ENCODE assay signal across 2 cellular contexts in the genomic region with DNA sequence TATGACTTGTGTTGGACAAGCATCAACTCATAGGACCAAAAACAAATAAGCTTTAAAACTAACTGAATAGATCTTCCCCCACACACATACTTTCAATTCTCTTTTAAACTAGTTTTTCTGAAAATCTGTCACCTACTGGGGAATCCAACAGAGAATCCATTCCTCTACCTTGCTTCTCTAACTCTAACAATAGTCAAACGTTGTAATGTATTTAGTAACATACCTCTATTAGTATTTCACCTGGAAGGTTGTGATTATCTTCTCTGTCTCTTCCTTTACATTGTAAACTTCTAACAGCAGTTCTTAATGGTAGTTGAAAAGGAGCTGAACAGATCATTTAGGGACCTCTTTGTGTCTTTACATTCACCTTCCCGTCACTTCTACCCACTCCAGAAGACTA.
TF ChIP-seq lines count a peak whose summit lies in the region.

No MANE protein-coding gene starts in this region.

TF ChIP-seq in GM23338, 12 proteins besides CTCF, POLR2A, EP300 and RAD21:
- TF ChIP-seq NANOG (IDR thresholded peaks at IDR 0.05; ENCODE audit: borderline replicate concordance), result no peak
- TF ChIP-seq STAT1 (IDR thresholded peaks at IDR 0.05; ENCODE audit: unreplicated experiment), result no peak
TF ChIP-seq in GM23338: peak in this region for 0.

TF ChIP-seq in H1, 55 proteins besides CTCF, POLR2A, EP300 and RAD21:
- TF ChIP-seq POLR2AphosphoS5 (IDR thresholded peaks at IDR 0.05; ENCODE audit: low read depth, low read length) (no peak), RNF2 (IDR thresholded peaks at IDR 0.05; ENCODE audit: borderline replicate concordance, low read depth, low read length, missing control alignments, poor library complexity, severe bottlenecking) (no peak), RXRA (IDR thresholded peaks at IDR 0.05; ENCODE audit: insufficient read depth, low read depth, low read length) (no peak), SIN3A (conservative IDR thresholded peaks at IDR 0.05 in 1 of 2, IDR thresholded peaks at IDR 0.05 in 1 of 2; ENCODE audit: low read depth in 1 of 2, low read length in 2 of 2) (no peak), KDM5A (IDR thresholded peaks at IDR 0.05; ENCODE audit: low read length) (no peak), KDM1A (IDR thresholded peaks at IDR 0.05; ENCODE audit: borderline replicate concordance, low read length) (no peak), SUZ12 (IDR thresholded peaks at IDR 0.05; ENCODE audit: low read length) (no peak), GABPA (IDR thresholded peaks at IDR 0.05; ENCODE audit: borderline replicate concordance, insufficient read depth, low read length) (no peak), CREB1 (IDR thresholded peaks at IDR 0.05) (no peak), BACH1 (IDR thresholded peaks at IDR 0.05; ENCODE audit: low read length) (no peak), NANOG (IDR thresholded peaks at IDR 0.05; ENCODE audit: insufficient read depth, low read depth, low read length, poor library complexity, severe bottlenecking) (peak; percentile 7), HDAC6 (IDR thresholded peaks at IDR 0.05; ENCODE audit: low read depth, low read length) (no peak), PHF8 (conservative IDR thresholded peaks at IDR 0.05; ENCODE audit: low read depth, low read length) (no peak), SIRT6 (IDR thresholded peaks at IDR 0.05; ENCODE audit: low read length) (no peak), POU5F1 (IDR thresholded peaks at IDR 0.05; ENCODE audit: low read depth, low read length) (no peak), HDAC2 (IDR thresholded peaks at IDR 0.05; ENCODE audit: borderline replicate concordance in 1 of 2, low read depth in 2 of 2, low read length in 2 of 2) (no peak), CEBPB (IDR thresholded peaks at IDR 0.05; ENCODE audit: low read depth, low read length) (no peak), FOSL1 (IDR thresholded peaks at IDR 0.05; ENCODE audit: insufficient read depth, low read depth, low read length) (no peak), BCL11A (IDR thresholded peaks at IDR 0.05; ENCODE audit: low read depth in 2 of 2, low read length in 2 of 2) (no peak), SP1 (IDR thresholded peaks at IDR 0.05; ENCODE audit: low read depth, low read length) (0 out of 2 replicates have a peak, but pooled peaks have one; percentile 31), TCF12 (IDR thresholded peaks at IDR 0.05; ENCODE audit: low read depth, low read length) (no peak)
- TF ChIP-seq, protein P1, sequence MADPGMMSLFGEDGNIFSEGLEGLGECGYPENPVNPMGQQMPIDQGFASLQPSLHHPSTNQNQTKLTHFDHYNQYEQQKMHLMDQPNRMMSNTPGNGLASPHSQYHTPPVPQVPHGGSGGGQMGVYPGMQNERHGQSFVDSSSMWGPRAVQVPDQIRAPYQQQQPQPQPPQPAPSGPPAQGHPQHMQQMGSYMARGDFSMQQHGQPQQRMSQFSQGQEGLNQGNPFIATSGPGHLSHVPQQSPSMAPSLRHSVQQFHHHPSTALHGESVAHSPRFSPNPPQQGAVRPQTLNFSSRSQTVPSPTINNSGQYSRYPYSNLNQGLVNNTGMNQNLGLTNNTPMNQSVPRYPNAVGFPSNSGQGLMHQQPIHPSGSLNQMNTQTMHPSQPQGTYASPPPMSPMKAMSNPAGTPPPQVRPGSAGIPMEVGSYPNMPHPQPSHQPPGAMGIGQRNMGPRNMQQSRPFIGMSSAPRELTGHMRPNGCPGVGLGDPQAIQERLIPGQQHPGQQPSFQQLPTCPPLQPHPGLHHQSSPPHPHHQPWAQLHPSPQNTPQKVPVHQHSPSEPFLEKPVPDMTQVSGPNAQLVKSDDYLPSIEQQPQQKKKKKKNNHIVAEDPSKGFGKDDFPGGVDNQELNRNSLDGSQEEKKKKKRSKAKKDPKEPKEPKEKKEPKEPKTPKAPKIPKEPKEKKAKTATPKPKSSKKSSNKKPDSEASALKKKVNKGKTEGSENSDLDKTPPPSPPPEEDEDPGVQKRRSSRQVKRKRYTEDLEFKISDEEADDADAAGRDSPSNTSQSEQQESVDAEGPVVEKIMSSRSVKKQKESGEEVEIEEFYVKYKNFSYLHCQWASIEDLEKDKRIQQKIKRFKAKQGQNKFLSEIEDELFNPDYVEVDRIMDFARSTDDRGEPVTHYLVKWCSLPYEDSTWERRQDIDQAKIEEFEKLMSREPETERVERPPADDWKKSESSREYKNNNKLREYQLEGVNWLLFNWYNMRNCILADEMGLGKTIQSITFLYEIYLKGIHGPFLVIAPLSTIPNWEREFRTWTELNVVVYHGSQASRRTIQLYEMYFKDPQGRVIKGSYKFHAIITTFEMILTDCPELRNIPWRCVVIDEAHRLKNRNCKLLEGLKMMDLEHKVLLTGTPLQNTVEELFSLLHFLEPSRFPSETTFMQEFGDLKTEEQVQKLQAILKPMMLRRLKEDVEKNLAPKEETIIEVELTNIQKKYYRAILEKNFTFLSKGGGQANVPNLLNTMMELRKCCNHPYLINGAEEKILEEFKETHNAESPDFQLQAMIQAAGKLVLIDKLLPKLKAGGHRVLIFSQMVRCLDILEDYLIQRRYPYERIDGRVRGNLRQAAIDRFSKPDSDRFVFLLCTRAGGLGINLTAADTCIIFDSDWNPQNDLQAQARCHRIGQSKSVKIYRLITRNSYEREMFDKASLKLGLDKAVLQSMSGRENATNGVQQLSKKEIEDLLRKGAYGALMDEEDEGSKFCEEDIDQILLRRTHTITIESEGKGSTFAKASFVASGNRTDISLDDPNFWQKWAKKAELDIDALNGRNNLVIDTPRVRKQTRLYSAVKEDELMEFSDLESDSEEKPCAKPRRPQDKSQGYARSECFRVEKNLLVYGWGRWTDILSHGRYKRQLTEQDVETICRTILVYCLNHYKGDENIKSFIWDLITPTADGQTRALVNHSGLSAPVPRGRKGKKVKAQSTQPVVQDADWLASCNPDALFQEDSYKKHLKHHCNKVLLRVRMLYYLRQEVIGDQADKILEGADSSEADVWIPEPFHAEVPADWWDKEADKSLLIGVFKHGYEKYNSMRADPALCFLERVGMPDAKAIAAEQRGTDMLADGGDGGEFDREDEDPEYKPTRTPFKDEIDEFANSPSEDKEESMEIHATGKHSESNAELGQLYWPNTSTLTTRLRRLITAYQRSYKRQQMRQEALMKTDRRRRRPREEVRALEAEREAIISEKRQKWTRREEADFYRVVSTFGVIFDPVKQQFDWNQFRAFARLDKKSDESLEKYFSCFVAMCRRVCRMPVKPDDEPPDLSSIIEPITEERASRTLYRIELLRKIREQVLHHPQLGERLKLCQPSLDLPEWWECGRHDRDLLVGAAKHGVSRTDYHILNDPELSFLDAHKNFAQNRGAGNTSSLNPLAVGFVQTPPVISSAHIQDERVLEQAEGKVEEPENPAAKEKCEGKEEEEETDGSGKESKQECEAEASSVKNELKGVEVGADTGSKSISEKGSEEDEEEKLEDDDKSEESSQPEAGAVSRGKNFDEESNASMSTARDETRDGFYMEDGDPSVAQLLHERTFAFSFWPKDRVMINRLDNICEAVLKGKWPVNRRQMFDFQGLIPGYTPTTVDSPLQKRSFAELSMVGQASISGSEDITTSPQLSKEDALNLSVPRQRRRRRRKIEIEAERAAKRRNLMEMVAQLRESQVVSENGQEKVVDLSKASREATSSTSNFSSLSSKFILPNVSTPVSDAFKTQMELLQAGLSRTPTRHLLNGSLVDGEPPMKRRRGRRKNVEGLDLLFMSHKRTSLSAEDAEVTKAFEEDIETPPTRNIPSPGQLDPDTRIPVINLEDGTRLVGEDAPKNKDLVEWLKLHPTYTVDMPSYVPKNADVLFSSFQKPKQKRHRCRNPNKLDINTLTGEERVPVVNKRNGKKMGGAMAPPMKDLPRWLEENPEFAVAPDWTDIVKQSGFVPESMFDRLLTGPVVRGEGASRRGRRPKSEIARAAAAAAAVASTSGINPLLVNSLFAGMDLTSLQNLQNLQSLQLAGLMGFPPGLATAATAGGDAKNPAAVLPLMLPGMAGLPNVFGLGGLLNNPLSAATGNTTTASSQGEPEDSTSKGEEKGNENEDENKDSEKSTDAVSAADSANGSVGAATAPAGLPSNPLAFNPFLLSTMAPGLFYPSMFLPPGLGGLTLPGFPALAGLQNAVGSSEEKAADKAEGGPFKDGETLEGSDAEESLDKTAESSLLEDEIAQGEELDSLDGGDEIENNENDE (IDR thresholded peaks at IDR 0.05; ENCODE audit: insufficient replicate concordance, low read length), result peak; percentile 57
- TF ChIP-seq, protein P2, sequence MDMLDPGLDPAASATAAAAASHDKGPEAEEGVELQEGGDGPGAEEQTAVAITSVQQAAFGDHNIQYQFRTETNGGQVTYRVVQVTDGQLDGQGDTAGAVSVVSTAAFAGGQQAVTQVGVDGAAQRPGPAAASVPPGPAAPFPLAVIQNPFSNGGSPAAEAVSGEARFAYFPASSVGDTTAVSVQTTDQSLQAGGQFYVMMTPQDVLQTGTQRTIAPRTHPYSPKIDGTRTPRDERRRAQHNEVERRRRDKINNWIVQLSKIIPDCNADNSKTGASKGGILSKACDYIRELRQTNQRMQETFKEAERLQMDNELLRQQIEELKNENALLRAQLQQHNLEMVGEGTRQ (IDR thresholded peaks at IDR 0.05; ENCODE audit: low read length), result no peak
- TF ChIP-seq, protein P3, sequence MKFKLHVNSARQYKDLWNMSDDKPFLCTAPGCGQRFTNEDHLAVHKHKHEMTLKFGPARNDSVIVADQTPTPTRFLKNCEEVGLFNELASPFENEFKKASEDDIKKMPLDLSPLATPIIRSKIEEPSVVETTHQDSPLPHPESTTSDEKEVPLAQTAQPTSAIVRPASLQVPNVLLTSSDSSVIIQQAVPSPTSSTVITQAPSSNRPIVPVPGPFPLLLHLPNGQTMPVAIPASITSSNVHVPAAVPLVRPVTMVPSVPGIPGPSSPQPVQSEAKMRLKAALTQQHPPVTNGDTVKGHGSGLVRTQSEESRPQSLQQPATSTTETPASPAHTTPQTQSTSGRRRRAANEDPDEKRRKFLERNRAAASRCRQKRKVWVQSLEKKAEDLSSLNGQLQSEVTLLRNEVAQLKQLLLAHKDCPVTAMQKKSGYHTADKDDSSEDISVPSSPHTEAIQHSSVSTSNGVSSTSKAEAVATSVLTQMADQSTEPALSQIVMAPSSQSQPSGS (IDR thresholded peaks at IDR 0.05; ENCODE audit: low read length), result no peak
- TF ChIP-seq, protein P4, sequence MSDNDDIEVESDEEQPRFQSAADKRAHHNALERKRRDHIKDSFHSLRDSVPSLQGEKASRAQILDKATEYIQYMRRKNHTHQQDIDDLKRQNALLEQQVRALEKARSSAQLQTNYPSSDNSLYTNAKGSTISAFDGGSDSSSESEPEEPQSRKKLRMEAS (IDR thresholded peaks at IDR 0.05), result no peak
